ENCODE assay signal across 9 cellular contexts in the genomic region with DNA sequence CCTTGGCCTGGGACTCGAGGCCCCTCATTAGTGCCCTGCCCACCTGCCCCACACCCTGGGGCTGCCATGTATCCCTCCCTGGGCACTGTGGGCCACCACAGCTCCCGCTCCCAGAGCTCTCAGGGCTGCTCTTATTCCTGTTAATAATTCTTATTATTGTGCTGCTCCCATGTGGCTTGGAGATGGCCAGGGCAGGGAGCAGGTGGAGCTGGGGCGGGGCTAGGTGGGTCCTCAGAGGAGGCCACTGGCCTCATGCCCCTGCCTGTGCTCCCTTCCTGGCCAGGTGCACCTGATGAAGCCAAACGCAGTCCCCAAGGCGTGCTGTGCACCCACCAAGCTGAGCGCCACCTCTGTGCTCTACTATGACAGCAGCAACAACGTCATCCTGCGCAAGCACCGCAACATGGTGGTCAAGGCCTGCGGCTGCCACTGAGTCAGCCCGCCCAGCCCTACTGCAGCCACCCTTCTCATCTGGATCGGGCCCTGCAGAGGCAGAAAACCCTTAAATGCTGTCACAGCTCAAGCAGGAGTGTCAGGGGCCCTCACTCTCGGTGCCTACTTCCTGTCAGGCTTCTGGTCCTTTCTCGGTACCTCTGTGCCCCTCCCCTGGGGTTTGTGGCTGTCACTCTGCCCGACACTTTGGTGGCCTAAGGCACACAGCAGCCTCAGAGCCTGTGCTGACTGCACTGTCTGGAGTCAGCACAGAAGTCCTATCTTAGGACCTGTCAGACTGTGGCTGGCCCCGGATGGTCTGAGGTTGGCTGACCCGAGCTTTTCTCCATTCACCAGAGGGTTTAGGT. TPM values are rescaled to one million over a fixed set of nuclear protein-coding genes. Genes with fewer than 3 reads are reported as not detected.
DNase-seq lines count a peak whose midpoint lies in the region; ATAC-seq, FAIRE-seq and TF ChIP-seq lines count a peak whose summit lies in the region.
"Had no signal": no experiment of that assay in that cellular context is flagged by ENCODE, and none has a peak within 500 bp of the region (broad histone marks: within the 10 kb centered on the region; RNA-seq: fewer than 3 reads in every experiment).

No MANE protein-coding gene starts in this region.

- DNase-seq in NK-92 (lab: John Stamatoyannopoulos, UW; ENCODE audit: unreplicated experiment), result peak; percentile 29
- peak; percentile 63 to 69 for DNase-seq in memory B cell (ENCODE audit: low spot score in 2 of 2)
- no peak for DNase-seq in HT-29 (ENCODE audit: low spot score)
- no peak for DNase-seq in stimulated activated CD4-positive, alpha-beta T cell treated with anti-CD3 and anti-CD28 coated beads, Interleukin-4, amount 100 ng/mL, for 4 hours
- no peak for DNase-seq in HTR-8/SVneo (ENCODE audit: insufficient read length, low spot score)
- no peak for DNase-seq in hepatocyte (ENCODE audit: low spot score)

- H3K27me3 ChIP-seq in hepatocyte, result no peaks in the 10 kb centered on the region

- no peaks in the 10 kb centered on the region for H3K79me2 ChIP-seq in hepatocyte

- no peaks in the 10 kb centered on the region for H3K36me3 ChIP-seq in hepatocyte (replicated peaks; ENCODE audit: insufficient read depth, low read depth)

- peaks cover 20% of the 10 kb centered on the region for H3K4me1 Mint-ChIP-seq in memory B cell

- peak overlapping the region; percentile 72 for H3K27ac Mint-ChIP-seq in memory B cell

- no peaks in the 10 kb centered on the region for H3K9me2 ChIP-seq in hepatocyte (replicated peaks; ENCODE audit: insufficient read depth)

- H2AFZ ChIP-seq in hepatocyte, result no peak overlapping the region

- no peak for FAIRE-seq in HTR-8/SVneo (lab: Jason Lieb, UNC)

- H3K36me3 Mint-ChIP-seq in memory B cell, result peaks cover 7% of the 10 kb centered on the region

- H3K4me3 Mint-ChIP-seq in memory B cell, result peak overlapping the region; percentile 43

- no peak overlapping the region for H3K4me3 ChIP-seq in hepatocyte

- peak; percentile 86 for ATAC-seq in GM18868 (IDR thresholded peaks at IDR 0.05; ENCODE audit: unreplicated experiment)
- peak; percentile 81 for ATAC-seq in GM21825 (IDR thresholded peaks at IDR 0.05; ENCODE audit: unreplicated experiment)
- peak; percentile 99 for ATAC-seq in memory B cell (ENCODE audit: low read depth)

- H4K20me1 ChIP-seq in hepatocyte (ENCODE audit: insufficient read depth, poor library complexity, severe bottlenecking), result no peaks in the 10 kb centered on the region

- no peaks in the 10 kb centered on the region for H3K27me3 Mint-ChIP-seq in memory B cell

- WGBS in hepatocyte (ENCODE audit: low lambda C conversion rate, missing lambda C conversion rate), result 91% methylated on average over 17 of the region's 17 CpGs

- H3K9me3 Mint-ChIP-seq in memory B cell, result no peaks in the 10 kb centered on the region

- no peak overlapping the region for H3K27ac ChIP-seq in hepatocyte

- H3K4me1 ChIP-seq in hepatocyte (ENCODE audit: insufficient read depth), result no peaks in the 10 kb centered on the region

- H3K9me3 ChIP-seq in hepatocyte (ENCODE audit: low read depth), result no peaks in the 10 kb centered on the region

- TF ChIP-seq CTCF in hepatocyte (IDR thresholded peaks at IDR 0.05; ENCODE audit: poor library complexity), result no peak

- H3K4me2 ChIP-seq in hepatocyte, result no peak overlapping the region

RNA-seq across cellular contexts. Expression of a gene that starts 34.1 kb away (rescaled TPM):
- 0.05 TPM in 1 of 2 replicates, not detected in the other for total RNA-seq in HT-29 (2014; rRNA removed; shearing (Covaris generic))
- 1.4 and 2.8 TPM in 2 replicates for total RNA-seq in hepatocyte
- 0.91 and 1.2 TPM in 2 replicates for polyA plus RNA-seq in hepatocyte
- total RNA-seq: LHCN-M2 had no signal

RNA-seq across cellular contexts. Expression of a gene that starts 51.0 kb away (rescaled TPM):
- 166 and 191 TPM in 2 replicates for total RNA-seq in HT-29 (2014; rRNA removed; shearing (Covaris generic))
- total RNA-seq in hepatocyte, result 100 and 130 TPM in 2 replicates
- 71.5 and 82.3 TPM in 2 replicates for polyA plus RNA-seq in hepatocyte

Comparison
In these comparisons a context has a peak if more than half of its experiments do, and no peak if none do; other contexts are left out.
1. DNase-seq: peak in NK-92 (single experiment) and memory B cell (2 of 2); none in HT-29 (single experiment), stimulated activated CD4-positive, alpha-beta T cell treated with anti-CD3 and anti-CD28 coated beads, Interleukin-4, amount 100 ng/mL, for 4 hours (0 of 2), HTR-8/SVneo (single experiment) and hepatocyte (single experiment).
2. Peak in every context shown above with its lines, with median percentiles within 50 percentile points of each other: ATAC-seq.